10 cellular contexts compared by ENCODE assay signal in genomic region chr17:75459590-75460267, GRCh38. TPM values are rescaled to one million over a fixed set of nuclear protein-coding genes. Genes with fewer than 3 reads are reported as not detected.
DNase-seq lines count a peak whose midpoint lies in the region; ATAC-seq and TF ChIP-seq lines count a peak whose summit lies in the region.
"Had no signal": no experiment of that assay in that cellular context is flagged by ENCODE, and none has a peak within 500 bp of the region (broad histone marks: within the 10 kb centered on the region; RNA-seq: fewer than 3 reads in every experiment).

No MANE protein-coding gene starts in this region.

- no peak overlapping the region for H3K4me3 ChIP-seq in cardiac muscle cell
- H3K4me3 ChIP-seq in adrenal gland = no peak overlapping the region
- H3K4me3 ChIP-seq in lung = no peak overlapping the region

- H3K4me1 ChIP-seq in cardiac muscle cell (ENCODE audit: low read depth) (peaks cover 20% of the 10 kb centered on the region), adrenal gland (replicated peaks in 1 of 2) (peaks cover 12 to 39% of the 10 kb centered on the region in 2 donors), lung (ENCODE audit: control insufficient read depth in 2 of 2, insufficient read depth in 2 of 2, low read length in 2 of 2) (peaks cover 3 to 12% of the 10 kb centered on the region in 2 donors)

- intact Hi-C loops in cardiac septum (cut with DNase I) = no loop called here
- intact Hi-C loops in adrenal gland (cut with DNase I) = no loop called here

- 62 to 65% (median 63%) methylated on average over 9 of the region's 9 CpGs for WGBS in adrenal gland, 4 donors
- WGBS in lung, 2 donors = 54 to 57% methylated on average over 9 of the region's 9 CpGs

- H3K9me3 ChIP-seq in cardiac muscle cell (ENCODE audit: low read depth) = no peaks in the 10 kb centered on the region
- H3K9me3 ChIP-seq in adrenal gland (replicated peaks in 1 of 3) = no peaks in the 10 kb centered on the region
- H3K9me3 ChIP-seq in lung (ENCODE audit: control insufficient read depth in 2 of 2, insufficient read depth in 1 of 2, low read length in 1 of 2) = no peaks in the 10 kb centered on the region

- H3K27ac ChIP-seq in cardiac muscle cell = peak overlapping the region; percentile 65
- peak overlapping the region; percentile 3 to 79 (median 54) for H3K27ac ChIP-seq in adrenal gland
- H3K27ac ChIP-seq in lung (ENCODE audit: low read depth in 1 of 2, low read length in 1 of 2) = peak overlapping the region; percentile 24 to 86
- H3K27ac ChIP-seq: epithelial cell of prostate had no signal

- TF ChIP-seq POLR2A in adrenal gland (IDR thresholded peaks at IDR 0.05) = peak; percentile 7 to 44

- H3K36me3 ChIP-seq in cardiac muscle cell = no peaks in the 10 kb centered on the region
- H3K36me3 ChIP-seq in adrenal gland (replicated peaks in 1 of 2) = no peaks in the 10 kb centered on the region
- no peaks in the 10 kb centered on the region for H3K36me3 ChIP-seq in lung (ENCODE audit: control insufficient read depth in 2 of 2, insufficient read depth in 2 of 2, low read length in 2 of 2)

- no peak for DNase-seq in cardiac muscle cell (ENCODE audit: low read depth in 1 of 2, low spot score in 1 of 2)
- DNase-seq in cardiac septum (ENCODE audit: low spot score) = no peak
- peak in 4 of 7 donors; percentile 37 to 63 (median 46) for DNase-seq in adrenal gland
- DNase-seq in lung (ENCODE audit: low spot score) = no peak
- no peak for DNase-seq in NCI-H1694 (lab: John Stamatoyannopoulos, UW)
- no peak for DNase-seq in 8988T
- DNase-seq: activated CD4-positive, alpha-beta memory T cell treated with anti-CD3 and anti-CD28 coated beads, Interleukin-2, amount 10 ng/mL, durations not matched to agents 7 days and 5 days had no signal

- H3K27me3 ChIP-seq in cardiac muscle cell = no peaks in the 10 kb centered on the region
- no peaks in the 10 kb centered on the region for H3K27me3 ChIP-seq in adrenal gland
- no peaks in the 10 kb centered on the region for H3K27me3 ChIP-seq in lung (ENCODE audit: control insufficient read depth, insufficient read depth)

- ATAC-seq in lung (ENCODE audit: insufficient read depth, low FRiP score) (no peak), GM19397 (IDR thresholded peaks at IDR 0.05; ENCODE audit: unreplicated experiment) (no peak), HG03521 (IDR thresholded peaks at IDR 0.05; ENCODE audit: unreplicated experiment) (no peak)

- TF ChIP-seq CTCF in cardiac muscle cell (IDR thresholded peaks at IDR 0.05; ENCODE audit: low read depth, low read length) = no peak
- TF ChIP-seq CTCF in adrenal gland (IDR thresholded peaks at IDR 0.05) = no peak
- no peak for TF ChIP-seq CTCF in lung (IDR thresholded peaks at IDR 0.05; ENCODE audit: control extremely low read depth, extremely low read depth)

RNA-seq across cellular contexts. Expression of gene TMEM94, which starts 3.3 kb away (rescaled TPM):
- 87.1 and 105 TPM in 2 replicates for total RNA-seq in cardiac muscle cell
- 74.2 and 93.5 TPM in 2 replicates for polyA plus RNA-seq in cardiac muscle cell
- 56.6 TPM for total RNA-seq in cardiac septum
- 100 to 1,000 TPM; 162 to 245 (median 174) TPM for total RNA-seq in adrenal gland
- 100 to 1,000 TPM; 132 to 186 (median 134) TPM for polyA plus RNA-seq in adrenal gland
- total RNA-seq in lung = 10 to 100 TPM; 60.2 to 82.3 TPM
- polyA plus RNA-seq in lung = 10 to 100 TPM; 40.0 to 46.4 TPM

RNA-seq across cellular contexts. Expression of gene GRB2, which starts 54.3 kb away (rescaled TPM):
- 113 and 198 TPM in 2 replicates for total RNA-seq in cardiac muscle cell
- 115 and 132 TPM in 2 replicates for polyA plus RNA-seq in cardiac muscle cell
- total RNA-seq in cardiac septum = 57.1 TPM
- total RNA-seq in adrenal gland = 100 to 1,000 TPM; 102 to 374 (median 136) TPM
- 100 to 1,000 TPM in 1 of 3 donors, 10 to 100 TPM in 2; 36.0 to 131 (median 36.1) TPM for polyA plus RNA-seq in adrenal gland
- total RNA-seq in lung = 100 to 1,000 TPM in 1 of 2 donors, 10 to 100 TPM in 1; 77.1 to 151 TPM
- polyA plus RNA-seq in lung = 100 to 1,000 TPM in 1 of 2 donors, 10 to 100 TPM in 1; 51.0 to 198 TPM

RNA-seq across cellular contexts. Expression of gene CASKIN2, which starts 55.6 kb away (rescaled TPM):
- 24.4 and 31.2 TPM in 2 replicates for total RNA-seq in cardiac muscle cell
- polyA plus RNA-seq in cardiac muscle cell = 18.1 and 27.3 TPM in 2 replicates
- total RNA-seq in cardiac septum = 48.2 TPM
- total RNA-seq in adrenal gland = 10 to 100 TPM; 26.6 to 90.8 (median 48.7) TPM
- 10 to 100 TPM; 10.1 to 43.2 (median 28.3) TPM for polyA plus RNA-seq in adrenal gland
- total RNA-seq in lung = 10 to 100 TPM; 44.1 to 81.5 TPM
- 10 to 100 TPM; 22.3 to 26.1 TPM for polyA plus RNA-seq in lung

RNA-seq across cellular contexts. Expression of gene TSEN54, which starts 56.6 kb away (rescaled TPM):
- 70.5 and 88.8 TPM in 2 replicates for total RNA-seq in cardiac muscle cell
- 52.8 and 64.4 TPM in 2 replicates for polyA plus RNA-seq in cardiac muscle cell
- 7.7 TPM for total RNA-seq in cardiac septum
- 10 to 100 TPM; 18.6 to 30.3 (median 25.6) TPM for total RNA-seq in adrenal gland
- 10 to 100 TPM; 17.9 to 67.8 (median 56.0) TPM for polyA plus RNA-seq in adrenal gland
- total RNA-seq in lung = 10 to 100 TPM; 18.4 to 22.4 TPM
- 10 to 100 TPM; 20.9 to 36.5 TPM for polyA plus RNA-seq in lung

Comparison
In these comparisons a context has a peak if more than half of its experiments do, and no peak if none do; other contexts are left out.
1. DNase-seq: peak in adrenal gland (4 of 7); none in cardiac muscle cell (0 of 2), cardiac septum (single experiment), lung (single experiment), NCI-H1694 (single experiment) and 8988T (single experiment).
2. Peak in every context shown above with its lines, with median percentiles within 50 percentile points of each other: H3K27ac ChIP-seq.